ENCODE assay signal across 8 cellular contexts in the genomic region with DNA sequence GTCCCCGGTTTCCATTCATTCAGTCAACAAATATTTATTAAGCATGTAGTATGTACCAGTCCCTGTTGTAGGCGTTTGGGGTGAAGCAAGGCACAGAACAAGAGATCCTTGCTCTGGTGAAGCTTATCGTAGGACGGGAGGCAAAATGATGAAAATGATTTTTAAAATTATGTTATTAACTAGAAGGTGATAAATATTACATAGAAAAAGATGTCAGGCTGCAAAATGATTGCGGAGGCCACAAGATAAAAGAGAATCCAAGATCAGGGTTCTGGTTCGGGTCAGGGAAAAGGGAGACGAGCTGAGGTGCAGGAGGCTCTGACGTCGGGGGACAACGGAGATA. TPM values are rescaled to one million over a fixed set of nuclear protein-coding genes. Genes with fewer than 3 reads are reported as not detected.
DNase-seq lines count a peak whose midpoint lies in the region; ATAC-seq and TF ChIP-seq lines count a peak whose summit lies in the region.

No MANE protein-coding gene starts in this region.

- no peak for ATAC-seq in thoracic aorta (ENCODE audit: insufficient number of reproducible peaks, low FRiP score, low read depth)
- no peak for ATAC-seq in GM21526 (IDR thresholded peaks at IDR 0.05; ENCODE audit: low FRiP score, unreplicated experiment)
- ATAC-seq in HG03342 (IDR thresholded peaks at IDR 0.05; ENCODE audit: unreplicated experiment), result no peak

- H3K4me1 ChIP-seq in liver (ENCODE audit: control insufficient read depth in 4 of 4, insufficient read depth in 4 of 4, low read length in 3 of 4) (peaks cover 4 to 51% (median 25%) of the 10 kb centered on the region in 4 donors), thoracic aorta (ENCODE audit: control insufficient read depth in 1 of 2, low read depth in 2 of 2) (peaks cover 8 to 24% of the 10 kb centered on the region in 2 donors)

- H3K4me1 Mint-ChIP-seq in activated CD4-positive, alpha-beta T cell treated with anti-CD3 and anti-CD28 coated beads, Interleukin-2, amount 10 ng/mL, durations not matched to agents 24 days and 14 days, result peaks cover 25% of the 10 kb centered on the region

- H3K27ac Mint-ChIP-seq in activated CD4-positive, alpha-beta T cell treated with anti-CD3 and anti-CD28 coated beads, Interleukin-2, amount 10 ng/mL, durations not matched to agents 24 days and 14 days, result no peak overlapping the region

- H3K27ac ChIP-seq in angular gyrus (ENCODE audit: low read depth, low read length), result peak overlapping the region; percentile 94
- peak overlapping the region; percentile 94 to 96 for H3K27ac ChIP-seq in liver (ENCODE audit: low read depth in 1 of 2, low read length in 2 of 2)
- H3K27ac ChIP-seq in thoracic aorta, result peak overlapping the region; percentile 45 to 56

- no peaks in the 10 kb centered on the region for H3K27me3 ChIP-seq in liver (ENCODE audit: control insufficient read depth in 4 of 4, insufficient read depth in 4 of 4, low read length in 3 of 4)
- no peaks in the 10 kb centered on the region for H3K27me3 ChIP-seq in thoracic aorta (replicated peaks; ENCODE audit: insufficient read depth)

- TF ChIP-seq RAD21 in liver (IDR thresholded peaks at IDR 0.05), result no peak

- H3K9me3 Mint-ChIP-seq in activated CD4-positive, alpha-beta T cell treated with anti-CD3 and anti-CD28 coated beads, Interleukin-2, amount 10 ng/mL, durations not matched to agents 24 days and 14 days, result no peaks in the 10 kb centered on the region

- no peak for DNase-seq in activated CD4-positive, alpha-beta T cell treated with anti-CD3 and anti-CD28 coated beads, Interleukin-2, amount 10 ng/mL, durations not matched to agents 24 days and 14 days
- DNase-seq in activated CD4-positive, alpha-beta T cell treated with anti-CD3 and anti-CD28 coated beads for 48 hours, result no peak
- DNase-seq in thoracic aorta (ENCODE audit: low spot score) (no peak), DMS 273 treated with DMSO at 0.1 percent for 48 hours (lab: John Stamatoyannopoulos, UW) (no peak)

- H3K4me3 ChIP-seq in liver (ENCODE audit: low read depth in 1 of 3, low read length in 3 of 3), result peak overlapping the region; percentile 50 to 72 (median 69)
- H3K4me3 ChIP-seq in thoracic aorta, result peak overlapping the region; percentile 88

- H3K36me3 Mint-ChIP-seq in activated CD4-positive, alpha-beta T cell treated with anti-CD3 and anti-CD28 coated beads, Interleukin-2, amount 10 ng/mL, durations not matched to agents 24 days and 14 days (ENCODE audit: low read depth), result no peaks in the 10 kb centered on the region

- H3K27me3 Mint-ChIP-seq in activated CD4-positive, alpha-beta T cell treated with anti-CD3 and anti-CD28 coated beads, Interleukin-2, amount 10 ng/mL, durations not matched to agents 24 days and 14 days, result peaks cover 35% of the 10 kb centered on the region

- no peaks in the 10 kb centered on the region for H3K9me3 ChIP-seq in liver (ENCODE audit: control insufficient read depth in 4 of 4, low read length in 3 of 4)
- no peaks in the 10 kb centered on the region for H3K9me3 ChIP-seq in thoracic aorta

- intact Hi-C loops in activated CD4-positive, alpha-beta T cell treated with anti-CD3 and anti-CD28 coated beads, Interleukin-2, amount 10 ng/mL, durations not matched to agents 24 days and 14 days (cut with micrococcal nuclease), result loop anchor here (2.0 kb wide), 1 partner anchor 16 kb away; no protein-coding TSS in a partner anchor

- WGBS in liver, result 8% methylated on average over 10 of the region's 10 CpGs

- H3K36me3 ChIP-seq in liver (ENCODE audit: control insufficient read depth in 4 of 4, insufficient read depth in 3 of 4, low read depth in 1 of 4, low read length in 3 of 4) (no peaks in the 10 kb centered on the region), thoracic aorta (no peaks in the 10 kb centered on the region)

- H3K4me3 Mint-ChIP-seq in activated CD4-positive, alpha-beta T cell treated with anti-CD3 and anti-CD28 coated beads, Interleukin-2, amount 10 ng/mL, durations not matched to agents 24 days and 14 days, result peak overlapping the region; percentile 82

- TF ChIP-seq CTCF in liver (IDR thresholded peaks at IDR 0.05; ENCODE audit: low read depth, low read length, missing input control), result no peak
- TF ChIP-seq CTCF in thoracic aorta (IDR thresholded peaks at IDR 0.05), result no peak

- H3K9ac ChIP-seq in liver (ENCODE audit: low read depth in 1 of 2, low read length in 2 of 2), result peak overlapping the region in 1 of 2 donors; percentile 2

TF ChIP-seq in liver, 16 proteins besides CTCF, POLR2A, EP300 and RAD21:
- no peak for TF ChIP-seq HNF4A (conservative IDR thresholded peaks at IDR 0.05)
- TF ChIP-seq, protein P1, sequence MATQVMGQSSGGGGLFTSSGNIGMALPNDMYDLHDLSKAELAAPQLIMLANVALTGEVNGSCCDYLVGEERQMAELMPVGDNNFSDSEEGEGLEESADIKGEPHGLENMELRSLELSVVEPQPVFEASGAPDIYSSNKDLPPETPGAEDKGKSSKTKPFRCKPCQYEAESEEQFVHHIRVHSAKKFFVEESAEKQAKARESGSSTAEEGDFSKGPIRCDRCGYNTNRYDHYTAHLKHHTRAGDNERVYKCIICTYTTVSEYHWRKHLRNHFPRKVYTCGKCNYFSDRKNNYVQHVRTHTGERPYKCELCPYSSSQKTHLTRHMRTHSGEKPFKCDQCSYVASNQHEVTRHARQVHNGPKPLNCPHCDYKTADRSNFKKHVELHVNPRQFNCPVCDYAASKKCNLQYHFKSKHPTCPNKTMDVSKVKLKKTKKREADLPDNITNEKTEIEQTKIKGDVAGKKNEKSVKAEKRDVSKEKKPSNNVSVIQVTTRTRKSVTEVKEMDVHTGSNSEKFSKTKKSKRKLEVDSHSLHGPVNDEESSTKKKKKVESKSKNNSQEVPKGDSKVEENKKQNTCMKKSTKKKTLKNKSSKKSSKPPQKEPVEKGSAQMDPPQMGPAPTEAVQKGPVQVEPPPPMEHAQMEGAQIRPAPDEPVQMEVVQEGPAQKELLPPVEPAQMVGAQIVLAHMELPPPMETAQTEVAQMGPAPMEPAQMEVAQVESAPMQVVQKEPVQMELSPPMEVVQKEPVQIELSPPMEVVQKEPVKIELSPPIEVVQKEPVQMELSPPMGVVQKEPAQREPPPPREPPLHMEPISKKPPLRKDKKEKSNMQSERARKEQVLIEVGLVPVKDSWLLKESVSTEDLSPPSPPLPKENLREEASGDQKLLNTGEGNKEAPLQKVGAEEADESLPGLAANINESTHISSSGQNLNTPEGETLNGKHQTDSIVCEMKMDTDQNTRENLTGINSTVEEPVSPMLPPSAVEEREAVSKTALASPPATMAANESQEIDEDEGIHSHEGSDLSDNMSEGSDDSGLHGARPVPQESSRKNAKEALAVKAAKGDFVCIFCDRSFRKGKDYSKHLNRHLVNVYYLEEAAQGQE (IDR thresholded peaks at IDR 0.05), result no peak
- no peak for TF ChIP-seq FOXA1 (IDR thresholded peaks at IDR 0.05)
- TF ChIP-seq NR2F2 (IDR thresholded peaks at IDR 0.05), result no peak
- TF ChIP-seq, protein P2, sequence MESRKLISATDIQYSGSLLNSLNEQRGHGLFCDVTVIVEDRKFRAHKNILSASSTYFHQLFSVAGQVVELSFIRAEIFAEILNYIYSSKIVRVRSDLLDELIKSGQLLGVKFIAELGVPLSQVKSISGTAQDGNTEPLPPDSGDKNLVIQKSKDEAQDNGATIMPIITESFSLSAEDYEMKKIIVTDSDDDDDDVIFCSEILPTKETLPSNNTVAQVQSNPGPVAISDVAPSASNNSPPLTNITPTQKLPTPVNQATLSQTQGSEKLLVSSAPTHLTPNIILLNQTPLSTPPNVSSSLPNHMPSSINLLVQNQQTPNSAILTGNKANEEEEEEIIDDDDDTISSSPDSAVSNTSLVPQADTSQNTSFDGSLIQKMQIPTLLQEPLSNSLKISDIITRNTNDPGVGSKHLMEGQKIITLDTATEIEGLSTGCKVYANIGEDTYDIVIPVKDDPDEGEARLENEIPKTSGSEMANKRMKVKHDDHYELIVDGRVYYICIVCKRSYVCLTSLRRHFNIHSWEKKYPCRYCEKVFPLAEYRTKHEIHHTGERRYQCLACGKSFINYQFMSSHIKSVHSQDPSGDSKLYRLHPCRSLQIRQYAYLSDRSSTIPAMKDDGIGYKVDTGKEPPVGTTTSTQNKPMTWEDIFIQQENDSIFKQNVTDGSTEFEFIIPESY (IDR thresholded peaks at IDR 0.05), result no peak
- no peak for TF ChIP-seq EGR1 (IDR thresholded peaks at IDR 0.05; ENCODE audit: low read depth in 2 of 2)
- TF ChIP-seq SP1 (IDR thresholded peaks at IDR 0.05), result no peak
- no peak for TF ChIP-seq JUND (IDR thresholded peaks at IDR 0.05)
- no peak for TF ChIP-seq YY1 (IDR thresholded peaks at IDR 0.05)
- no peak for TF ChIP-seq HNF4G (IDR thresholded peaks at IDR 0.05)
- no peak for TF ChIP-seq RXRA (IDR thresholded peaks at IDR 0.05)
- no peak for TF ChIP-seq TAF1 (conservative IDR thresholded peaks at IDR 0.05)
- no peak for TF ChIP-seq GABPA (IDR thresholded peaks at IDR 0.05 in 1 of 2, conservative IDR thresholded peaks at IDR 0.05 in 1 of 2)
- no peak for TF ChIP-seq MAX (IDR thresholded peaks at IDR 0.05)
- TF ChIP-seq ATF3 (IDR thresholded peaks at IDR 0.05), result no peak
- TF ChIP-seq FOXA2 (IDR thresholded peaks at IDR 0.05), result no peak

RNA-seq across cellular contexts. Expression of gene CGN, which starts 0.6 kb away (rescaled TPM):
- total RNA-seq in activated CD4-positive, alpha-beta T cell treated with anti-CD3 and anti-CD28 coated beads, Interleukin-2, amount 10 ng/mL, durations not matched to agents 24 days and 14 days, result 0.07 and 0.28 TPM in 2 replicates
- 10 to 100 TPM; 16.9 to 48.9 TPM for total RNA-seq in liver
- polyA plus RNA-seq in liver, result 10 to 100 TPM; 19.3 to 19.5 TPM
- total RNA-seq in thoracic aorta, result 1 to 10 TPM in 1 of 2 donors, not detected in 1; 2.3 TPM

RNA-seq across cellular contexts. Expression of gene TUFT1, which starts 29.5 kb away (rescaled TPM):
- total RNA-seq in activated CD4-positive, alpha-beta T cell treated with anti-CD3 and anti-CD28 coated beads, Interleukin-2, amount 10 ng/mL, durations not matched to agents 24 days and 14 days, result 1.7 and 2.1 TPM in 2 replicates
- total RNA-seq in liver, result 1 to 10 TPM; 3.4 to 4.8 TPM
- 1 to 10 TPM; 1.7 to 2.6 TPM for polyA plus RNA-seq in liver
- total RNA-seq in thoracic aorta, result 10 to 100 TPM in 1 of 2 donors, 1 to 10 TPM in 1; 4.9 to 10.7 TPM

RNA-seq across cellular contexts. Expression of gene POGZ, which starts 51.3 kb away (rescaled TPM):
- 82.6 and 86.5 TPM in 2 replicates for total RNA-seq in activated CD4-positive, alpha-beta T cell treated with anti-CD3 and anti-CD28 coated beads, Interleukin-2, amount 10 ng/mL, durations not matched to agents 24 days and 14 days
- total RNA-seq in liver (10 to 100 TPM; 26.8 to 30.1 TPM), thoracic aorta (10 to 100 TPM; 64.1 to 76.9 TPM)
- 1 to 10 TPM; 7.7 to 7.8 TPM for polyA plus RNA-seq in liver

Comparison
In these comparisons a context has a peak if more than half of its experiments do, and no peak if none do; other contexts are left out.
1. RNA of gene CGN, which starts 0.6 kb away (total RNA-seq): 16.9 to 48.9 TPM in liver; 2.3 TPM in thoracic aorta and 0.07 to 0.28 TPM in activated CD4-positive, alpha-beta T cell treated with anti-CD3 and anti-CD28 coated beads, Interleukin-2, amount 10 ng/mL, durations not matched to agents 24 days and 14 days; every median in the first group is over 4 times any median in the second.
2. Peak in every context shown above with its lines, with median percentiles within 50 percentile points of each other: H3K27ac ChIP-seq.